In the genomic region with DNA sequence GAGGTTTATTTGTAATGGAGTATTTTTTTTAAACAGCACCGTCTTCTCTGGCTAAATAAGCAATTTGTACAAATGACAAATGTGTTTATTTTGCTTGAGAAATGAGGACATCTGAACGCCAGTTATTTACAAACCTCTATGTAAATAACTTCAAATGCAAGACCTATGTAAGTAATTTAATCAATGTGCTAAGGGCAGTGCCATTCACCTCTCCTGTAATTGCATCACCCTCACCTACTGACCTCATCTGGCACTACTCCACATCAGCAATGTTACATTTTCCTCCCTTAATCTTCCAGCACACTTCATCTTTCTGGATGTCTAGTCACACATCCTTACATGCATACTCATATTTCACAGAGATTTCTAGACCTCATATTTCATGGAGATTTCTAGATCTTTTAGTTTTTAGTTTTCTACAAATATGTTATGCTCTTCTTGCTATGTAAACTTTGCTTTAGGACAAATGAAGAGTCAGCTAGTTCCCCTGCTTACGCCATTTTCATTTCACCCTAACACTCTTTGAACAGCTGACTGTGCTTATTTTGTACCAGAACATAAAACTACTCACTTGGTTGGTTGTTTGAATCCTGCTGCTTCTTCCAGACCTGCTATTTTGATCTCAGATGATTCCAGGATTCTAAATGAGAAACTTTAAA, we compare ENCODE assay signal across 35 cellular contexts.
A peak's percentile ranks its signal among the peaks of the same experiment; 100 is the strongest.
DNase-seq lines count a peak whose midpoint lies in the region; ATAC-seq, FAIRE-seq and TF ChIP-seq lines count a peak whose summit lies in the region.
"Had no signal": no experiment of that assay in that cellular context is flagged by ENCODE, and none has a peak within 500 bp of the region (broad histone marks: within the 10 kb centered on the region; RNA-seq: fewer than 3 reads in every experiment).

No MANE protein-coding gene starts in this region.

- TF ChIP-seq CTCF in K562 (IDR thresholded peaks at IDR 0.05 in 2 of 3, conservative IDR thresholded peaks at IDR 0.05 in 1 of 3; ENCODE audit: insufficient read depth in 2 of 3, low read depth in 1 of 3, low read length in 3 of 3) (no peak), brain microvascular endothelial cell (IDR thresholded peaks at IDR 0.05; ENCODE audit: low read depth, low read length, missing control alignments) (no peak)

- no peak overlapping the region for H2AK5ac ChIP-seq in mesendoderm (ENCODE audit: low read length)

- H3K27ac Mint-ChIP-seq in activated CD4-positive, alpha-beta T cell treated with anti-CD3 and anti-CD28 coated beads for 36 hours = no peak overlapping the region
- H3K27ac Mint-ChIP-seq: activated T-helper 2 cell treated with anti-CD3 and anti-CD28 coated beads, Interferon-gamma antibody, Interleukin-2, Interleukin-4, amounts not matched to agents 10 μg/mL and 5 μg/mL and 100 μg/mL, durations not matched to agents 14 hours and 24 hours and 36 hours; immature natural killer cell had no signal

- no peak overlapping the region for H2BK5ac ChIP-seq in mesendoderm (ENCODE audit: low read length)

- H3K4me1 ChIP-seq in K562 (replicated peaks in 1 of 2; ENCODE audit: control insufficient read depth in 2 of 2, insufficient read depth in 2 of 2, low read length in 2 of 2) (no peaks in the 10 kb centered on the region), mesendoderm (ENCODE audit: control insufficient read depth, low read depth, low read length) (no peaks in the 10 kb centered on the region)
- H3K4me1 ChIP-seq: colonic mucosa, parathyroid adenoma, right atrium auricular region, suprapubic skin had no signal

- no peaks in the 10 kb centered on the region for H3K9me1 ChIP-seq in K562 (ENCODE audit: control insufficient read depth, insufficient read depth, low read length)

- POLR2A ChIA-PET in K562 (lab: Yijun Ruan, JAX) = no interaction called here
- POLR2A ChIA-PET in activated CD4-positive, alpha-beta T cell treated with anti-CD3 and anti-CD28 coated beads for 36 hours (lab: Charles Lee) = no interaction called here

- no peak overlapping the region for H3K56ac ChIP-seq in mesendoderm (ENCODE audit: low read length)

- H3K27me3 ChIP-seq in K562 (ENCODE audit: control insufficient read depth in 2 of 2, insufficient read depth in 2 of 2, low read length in 2 of 2) (no peaks in the 10 kb centered on the region), mesendoderm (ENCODE audit: insufficient read depth, low read length, poor library complexity) (no peaks in the 10 kb centered on the region), brain microvascular endothelial cell (replicated peaks) (no peaks in the 10 kb centered on the region)
- H3K27me3 ChIP-seq: cardiac muscle cell, colonic mucosa, right atrium auricular region, suprapubic skin had no signal

- H3K9ac ChIP-seq in K562 (ENCODE audit: insufficient read depth in 1 of 2, low read depth in 2 of 2, low read length in 2 of 2) = no peak overlapping the region
- no peak overlapping the region for H3K9ac ChIP-seq in mesendoderm (ENCODE audit: low read length)
- H3K9ac ChIP-seq: KMS-11, parathyroid adenoma had no signal

- no peaks in the 10 kb centered on the region for H3K79me1 ChIP-seq in mesendoderm (ENCODE audit: low read length)

- FAIRE-seq in K562 (lab: Jason Lieb, UNC) (no peak), GM12892 (lab: Jason Lieb, UNC) (no peak)

- H3K79me2 ChIP-seq in K562 (ENCODE audit: control insufficient read depth, insufficient read depth, low read length) (no peaks in the 10 kb centered on the region), mesendoderm (ENCODE audit: control insufficient read depth, insufficient read depth, low read length) (no peaks in the 10 kb centered on the region)
- H3K79me2 ChIP-seq: parathyroid adenoma had no signal

- no TSS peak for BruUV-seq in K562 (replicated peaks; lab: Mats Ljungman, UMichigan)

- no peak overlapping the region for H3K23ac ChIP-seq in mesendoderm (ENCODE audit: low read length)

- no peak for TF ChIP-seq POLR2A in K562 (conservative IDR thresholded peaks at IDR 0.05)
- TF ChIP-seq POLR2A in GM12892 (IDR thresholded peaks at IDR 0.05; ENCODE audit: low read depth, low read length) = no peak

- no peak overlapping the region for H3K4me3 Mint-ChIP-seq in activated CD4-positive, alpha-beta T cell treated with anti-CD3 and anti-CD28 coated beads for 36 hours
- H3K4me3 Mint-ChIP-seq: immature natural killer cell had no signal

- H3K4me2 ChIP-seq in K562 (ENCODE audit: insufficient read depth, low read length) = no peak overlapping the region
- H3K4me2 ChIP-seq in mesendoderm (ENCODE audit: low read length) = no peak overlapping the region
- H3K4me2 ChIP-seq: KMS-11, smooth muscle cell had no signal

- no peak for TF ChIP-seq EP300 in K562 (IDR thresholded peaks at IDR 0.05; ENCODE audit: low read length)

- H3K36me3 Mint-ChIP-seq in activated CD4-positive, alpha-beta T cell treated with anti-CD3 and anti-CD28 coated beads for 36 hours (ENCODE audit: low read depth) = no peaks in the 10 kb centered on the region
- H3K36me3 Mint-ChIP-seq: immature natural killer cell had no signal

- H3K4ac ChIP-seq in mesendoderm (ENCODE audit: low read depth, low read length) = no peak overlapping the region

- TF ChIP-seq RAD21 in K562 (CRISPR knock-in tag; conservative IDR thresholded peaks at IDR 0.05 in 1 of 2, IDR thresholded peaks at IDR 0.05 in 1 of 2) = no peak

- H3K36me3 ChIP-seq in K562 (ENCODE audit: control insufficient read depth, insufficient read depth, low read length) = no peaks in the 10 kb centered on the region
- no peaks in the 10 kb centered on the region for H3K36me3 ChIP-seq in mesendoderm (ENCODE audit: control insufficient read depth, insufficient read depth, low read length)
- no peaks in the 10 kb centered on the region for H3K36me3 ChIP-seq in brain microvascular endothelial cell (replicated peaks)
- H3K36me3 ChIP-seq: cardiac muscle cell, colonic mucosa, right atrium auricular region, suprapubic skin had no signal

- H3K18ac ChIP-seq in mesendoderm (ENCODE audit: low read length) = no peak overlapping the region

- H3K27me3 Mint-ChIP-seq in activated CD4-positive, alpha-beta T cell treated with anti-CD3 and anti-CD28 coated beads for 36 hours = no peaks in the 10 kb centered on the region

- peak; percentile 14 for DNase-seq in HT1080 (ENCODE audit: low read depth)
- peak; percentile 10 for DNase-seq in NCI-H774 (lab: John Stamatoyannopoulos, UW)
- DNase-seq in K562 (ENCODE audit: extremely low read depth in 1 of 4, low spot score in 3 of 4) = no peak
- DNase-seq in mesendoderm = peak; percentile 7
- DNase-seq in brain microvascular endothelial cell = no peak
- DNase-seq in activated CD4-positive, alpha-beta T cell treated with anti-CD3 and anti-CD28 coated beads for 36 hours = no peak
- no peak for DNase-seq in GM12892 (ENCODE audit: insufficient read length)
- DNase-seq: activated CD4-positive, alpha-beta T cell treated with anti-CD3 and anti-CD28 coated beads for 4 hours; activated CD8-positive, alpha-beta memory T cell treated with anti-CD3 and anti-CD28 coated beads for 24 hours; activated naive CD4-positive, alpha-beta T cell treated with anti-CD3 and anti-CD28 coated beads, Interleukin-2, amount 50 U/mL, for 16 hours; activated T-cell treated with anti-CD3 and anti-CD28 coated beads for 4 hours; C1 segment of cervical spinal cord; colonic mucosa; COR-L47; DMS79 treated with DMSO at 0.1 percent for 48 hours; effector CD4-positive, alpha-beta T cell; GDM1; immature natural killer cell; left cardiac atrium; mesenchymal stem cell; NCI-H2029 treated with DMSO at 0.1 percent for 48 hours; NCI-H2227 treated with DMSO at 0.1 percent for 48 hours; NCI-H748 treated with DMSO at 0.1 percent for 48 hours; OCI-M1; Right ventricle myocardium superior; stimulated activated CD4-positive, alpha-beta T cell treated with anti-CD3 and anti-CD28 coated beads, Interleukin-1b, Interleukin-23, amount 100 ng/mL, for 48 hours; stimulated activated naive CD4-positive, alpha-beta T cell treated with Interleukin-2 at 50 U/mL for 16 hours had no signal

- peaks cover 2% of the 10 kb centered on the region for H3K9me3 Mint-ChIP-seq in activated CD4-positive, alpha-beta T cell treated with anti-CD3 and anti-CD28 coated beads for 36 hours (ENCODE audit: low read depth)
- H3K9me3 Mint-ChIP-seq: activated T-helper 2 cell treated with anti-CD3 and anti-CD28 coated beads, Interferon-gamma antibody, Interleukin-2, Interleukin-4, amounts not matched to agents 10 μg/mL and 5 μg/mL and 100 μg/mL, durations not matched to agents 14 hours and 24 hours and 36 hours had no signal

- intact Hi-C loops in K562 (cut with micrococcal nuclease) = no loop called here
- intact Hi-C loops in activated CD4-positive, alpha-beta T cell treated with anti-CD3 and anti-CD28 coated beads for 36 hours (cut with DNase I, micrococcal nuclease) = no loop called here

- whole genome bisulfite sequencing in K562 (ENCODE audit: insufficient coverage, low coverage, missing lambda C conversion rate) = 0% methylated on average over 3 of the region's 3 CpGs
- no CpG with 5 or more reads among the region's 3 CpGs for WGBS in mesendoderm (ENCODE audit: extremely low coverage, insufficient coverage, low lambda C conversion rate)

- ATAC-seq in K562 (no peak), GM21717 (IDR thresholded peaks at IDR 0.05; ENCODE audit: unreplicated experiment) (no peak)
- no peak for ATAC-seq in activated CD4-positive, alpha-beta T cell treated with anti-CD3 and anti-CD28 coated beads for 36 hours
- ATAC-seq: left cardiac atrium had no signal

- H3K9me3 ChIP-seq in K562 (replicated peaks; ENCODE audit: control insufficient read depth, insufficient read depth, low read depth, low read length) = peaks cover 4% of the 10 kb centered on the region
- H3K9me3 ChIP-seq: colonic mucosa, right atrium auricular region, suprapubic skin had no signal

- no peaks in the 10 kb centered on the region for H3K4me1 Mint-ChIP-seq in activated CD4-positive, alpha-beta T cell treated with anti-CD3 and anti-CD28 coated beads for 36 hours
- H3K4me1 Mint-ChIP-seq: immature natural killer cell had no signal

- H2BK120ac ChIP-seq in mesendoderm (ENCODE audit: low read depth, low read length) = no peak overlapping the region

- H4K5ac ChIP-seq in mesendoderm (ENCODE audit: low read length) = no peak overlapping the region

- in situ Hi-C loops in K562 (cut with MboI) = no loop called here
- in situ Hi-C loops in brain microvascular endothelial cell (cut with HindIII; ENCODE audit: low pct_ligation_motif_present, low sequenced_read_pairs) = no loop called here

- CTCF ChIA-PET in K562 (lab: Yijun Ruan, JAX; ENCODE audit: low intra/inter-chr PET ratio) = no interaction called here
- CTCF ChIA-PET in activated CD4-positive, alpha-beta T cell treated with anti-CD3 and anti-CD28 coated beads for 36 hours (lab: Charles Lee) = interaction anchor here (0.7 kb wide), 1 partner anchor 329 kb away, joined by 3 read pairs; no protein-coding TSS in a partner anchor

- H3K4me3 ChIP-seq in K562 = no peak overlapping the region
- no peak overlapping the region for H3K4me3 ChIP-seq in mesendoderm (ENCODE audit: low read length)
- no peak overlapping the region for H3K4me3 ChIP-seq in brain microvascular endothelial cell (ENCODE audit: low read depth, low read length)
- H3K4me3 ChIP-seq: cardiac muscle cell, colonic mucosa, right atrium auricular region, smooth muscle cell, suprapubic skin had no signal

- H3K27ac ChIP-seq in K562 (ENCODE audit: extremely low read depth, low read depth, low read length) (no peak overlapping the region), mesendoderm (ENCODE audit: low read depth, low read length) (no peak overlapping the region), brain microvascular endothelial cell (no peak overlapping the region)
- H3K27ac ChIP-seq: cardiac muscle cell, colonic mucosa, KMS-11, parathyroid adenoma, right atrium auricular region, suprapubic skin had no signal

- H2BK15ac ChIP-seq in mesendoderm (replicated peaks; ENCODE audit: low read depth) = no peak overlapping the region

- no peak overlapping the region for H2AFZ ChIP-seq in K562 (ENCODE audit: low read depth, low read length)
- H2AFZ ChIP-seq: parathyroid adenoma had no signal

- H4K8ac ChIP-seq in mesendoderm (ENCODE audit: low read depth, low read length) = no peak overlapping the region

- H4K20me1 ChIP-seq in K562 (replicated peaks; ENCODE audit: control insufficient read depth, insufficient read depth, low read length) = no peaks in the 10 kb centered on the region

Comparison
In these comparisons a context has a peak if more than half of its experiments do, and no peak if none do; other contexts are left out.
1. DNase-seq: peak in HT1080 (single experiment), NCI-H774 (single experiment) and mesendoderm (single experiment); none in K562 (0 of 4), brain microvascular endothelial cell (single experiment), activated CD4-positive, alpha-beta T cell treated with anti-CD3 and anti-CD28 coated beads for 36 hours (single experiment) and GM12892 (single experiment).